3 cellular contexts compared by ENCODE assay signal in the genomic region with DNA sequence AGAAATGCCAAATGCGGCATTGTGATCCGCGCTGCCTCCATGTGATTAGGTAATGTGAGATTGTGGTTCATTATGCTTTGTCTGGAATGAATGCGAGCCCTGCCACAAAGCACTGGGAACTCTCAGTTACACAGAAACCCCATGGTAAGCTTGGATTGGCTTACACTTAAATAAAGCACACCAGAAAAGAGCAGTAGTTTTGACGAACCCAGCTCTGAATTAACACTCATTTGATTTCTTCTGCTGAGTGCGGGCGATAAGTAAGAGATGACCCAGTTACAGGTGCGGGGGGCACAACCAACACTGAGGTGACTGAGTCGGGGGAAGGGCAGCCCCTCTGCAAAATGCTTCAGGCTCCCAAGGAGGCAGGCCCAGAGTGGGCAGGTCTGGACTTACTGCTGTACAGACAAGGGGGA. TPM values are rescaled to one million over a fixed set of nuclear protein-coding genes. Genes with fewer than 3 reads are reported as not detected.
"Had no signal": no experiment of that assay in that cellular context is flagged by ENCODE, and none has a peak within 500 bp of the region (broad histone marks: within the 10 kb centered on the region; RNA-seq: fewer than 3 reads in every experiment).

No MANE protein-coding gene starts in this region.

RNA-seq across cellular contexts. Expression of gene RNU1-4, which starts 56.3 kb away (rescaled TPM):
- polyA plus RNA-seq: naive thymus-derived CD4-positive, alpha-beta T cell; stomach; thymus had no signal
